In genomic region chr7:143305423-143306070, GRCh38 we compare ENCODE assay signal across 8 cellular contexts. TPM values are rescaled to one million over a fixed set of nuclear protein-coding genes. Genes with fewer than 3 reads are reported as not detected.
DNase-seq lines count a peak whose midpoint lies in the region; ATAC-seq and TF ChIP-seq lines count a peak whose summit lies in the region.

No MANE protein-coding gene starts in this region.

- no peaks in the 10 kb centered on the region for H3K4me1 ChIP-seq in body of pancreas

- in situ Hi-C loops in KBM-7 (cut with MboI; ENCODE audit: low pct_unique_long_range_greater_than_20kb, low sequenced_read_pairs): no loop called here

- H3K9me3 ChIP-seq in body of pancreas: no peaks in the 10 kb centered on the region

- 27 to 33% methylated on average over 10 of the region's 10 CpGs for WGBS in body of pancreas, 2 donors

- intact Hi-C loops in body of pancreas (cut with DNase I): no loop called here

- no peak for TF ChIP-seq POLR2A in body of pancreas (IDR thresholded peaks at IDR 0.05)

- TF ChIP-seq CTCF in WI38 (IDR thresholded peaks at IDR 0.05; ENCODE audit: low read depth, low read length) (peak; percentile 43; the same call in 1 of the 2 replicates), body of pancreas (IDR thresholded peaks at IDR 0.05) (peak; percentile 73 to 89 (median 83))

- no peak overlapping the region for H3K27ac ChIP-seq in body of pancreas

- DNase-seq in D341Med (ENCODE audit: low spot score) (peak; percentile 80), KBM-7 (peak; percentile 76), body of pancreas (peak; percentile 82 to 86 (median 84)), islet precursor cell (peak; percentile 83)
- DNase-seq in stimulated activated CD4-positive, alpha-beta T cell treated with anti-CD3 and anti-CD28 coated beads, Interleukin-4, amount 100 ng/mL, for 1 hour: peak; percentile 75

- H3K27me3 ChIP-seq in body of pancreas: no peaks in the 10 kb centered on the region

- no peak overlapping the region for H3K4me3 ChIP-seq in WI38 (ENCODE audit: low read depth, low read length)
- H3K4me3 ChIP-seq in body of pancreas: no peak overlapping the region

- peaks cover 3 to 25% of the 10 kb centered on the region in 2 donors for H3K36me3 ChIP-seq in body of pancreas (replicated peaks in 1 of 2; ENCODE audit: insufficient read depth in 1 of 2, low read depth in 2 of 2)

- ATAC-seq in body of pancreas (peak; percentile 88), HG03521 (IDR thresholded peaks at IDR 0.05; ENCODE audit: unreplicated experiment) (no peak), GM19328 (IDR thresholded peaks at IDR 0.05; ENCODE audit: unreplicated experiment) (no peak)

RNA-seq across cellular contexts. Expression of gene CLCN1, which starts 10.4 kb away (rescaled TPM):
- total RNA-seq in body of pancreas: not detected

RNA-seq across cellular contexts. Expression of gene CASP2, which starts 17.4 kb away (rescaled TPM):
- total RNA-seq in body of pancreas: 1 to 10 TPM; 4.6 to 9.3 TPM

RNA-seq across cellular contexts. Expression of gene TMEM139, which starts 20.8 kb away (rescaled TPM):
- 10 to 100 TPM; 13.2 to 23.9 TPM for total RNA-seq in body of pancreas

RNA-seq across cellular contexts. Expression of gene GSTK1, which starts 42.3 kb away (rescaled TPM):
- total RNA-seq in body of pancreas: 100 to 1,000 TPM in 1 of 2 donors, 10 to 100 TPM in 1; 75.8 to 109 TPM

RNA-seq across cellular contexts. Expression of gene FAM131B, which starts 57.0 kb away (rescaled TPM):
- total RNA-seq in body of pancreas: under 1 TPM in 1 of 2 donors, not detected in 1; 0.26 TPM
